In genomic region chr22:20916916-20917810, GRCh38 we compare ENCODE assay signal across 8 cellular contexts. TPM values are rescaled to one million over a fixed set of nuclear protein-coding genes. Genes with fewer than 3 reads are reported as not detected.
DNase-seq lines count a peak whose midpoint lies in the region; ATAC-seq and TF ChIP-seq lines count a peak whose summit lies in the region.

TSS of gene CRKL (plus strand) at chr22:20917407. CDS start at chr22:20917935, 528 bp downstream.

- H3K27me3 Mint-ChIP-seq in T-helper 1 cell treated with Interleukin-12 subunit alpha and Interleukin-12 subunit beta and Interleukin-4 antibody, amounts not matched to agents 30 μg/mL and 1 μg/mL, for 36 hours (ENCODE audit: low read depth): no peaks in the 10 kb centered on the region

- H3K27ac ChIP-seq in right atrium auricular region (peak within 1 kb of the TSS; percentile 91 to 98), uterus (peak within 1 kb of the TSS; percentile 91)

- peak within 1 kb of the TSS; percentile 97 for H3K4me3 Mint-ChIP-seq in T-helper 1 cell treated with Interleukin-12 subunit alpha and Interleukin-12 subunit beta and Interleukin-4 antibody, amounts not matched to agents 30 μg/mL and 1 μg/mL, for 36 hours

- H3K9me3 ChIP-seq in right atrium auricular region (no peaks in the 10 kb centered on the region), uterus (no peaks in the 10 kb centered on the region)

- TF ChIP-seq POLR2A in GM15510 (IDR thresholded peaks at IDR 0.05; ENCODE audit: borderline replicate concordance, extremely low read depth, insufficient read length): peak; percentile 85
- TF ChIP-seq POLR2A in uterus (IDR thresholded peaks at IDR 0.05): peak; percentile 96 to 98

- H3K4me3 ChIP-seq in right atrium auricular region (peak within 1 kb of the TSS; percentile 69 to 78), uterus (peak within 1 kb of the TSS; percentile 77 to 92)

- H3K4me1 ChIP-seq in right atrium auricular region: peaks cover 0 to 41% of the 10 kb centered on the region in 2 donors
- peaks cover 0 to 2% of the 10 kb centered on the region in 2 donors for H3K4me1 ChIP-seq in uterus

- ATAC-seq in HG02885 (IDR thresholded peaks at IDR 0.05; ENCODE audit: poor library complexity, unreplicated experiment): peak; percentile 95

- H3K36me3 Mint-ChIP-seq in T-helper 1 cell treated with Interleukin-12 subunit alpha and Interleukin-12 subunit beta and Interleukin-4 antibody, amounts not matched to agents 30 μg/mL and 1 μg/mL, for 36 hours (ENCODE audit: low read depth): peaks cover 22% of the 10 kb centered on the region

- H3K36me3 ChIP-seq in right atrium auricular region (no peaks in the 10 kb centered on the region), uterus (no peaks in the 10 kb centered on the region)

- peak within 1 kb of the TSS; percentile 89 for H3K27ac Mint-ChIP-seq in T-helper 1 cell treated with Interleukin-12 subunit alpha and Interleukin-12 subunit beta and Interleukin-4 antibody, amounts not matched to agents 30 μg/mL and 1 μg/mL, for 36 hours

- intact Hi-C loops in uterus (cut with DNase I; ENCODE audit: low total_unique reads): no loop called here

- DNase-seq in NCI-H1694 (lab: John Stamatoyannopoulos, UW) (peak; percentile 81), amygdala (lab: John Stamatoyannopoulos, UW) (peak; percentile 33 to 97 (median 93)), right atrium auricular region (ENCODE audit: low spot score) (peak; percentile 97), pulmonary artery endothelial cell (ENCODE audit: low read depth, low spot score) (peak; percentile 89), uterus (peak; percentile 95 to 98)

- peaks cover 26% of the 10 kb centered on the region for H3K4me1 Mint-ChIP-seq in T-helper 1 cell treated with Interleukin-12 subunit alpha and Interleukin-12 subunit beta and Interleukin-4 antibody, amounts not matched to agents 30 μg/mL and 1 μg/mL, for 36 hours (ENCODE audit: low read depth)

- no peaks in the 10 kb centered on the region for H3K9me3 Mint-ChIP-seq in T-helper 1 cell treated with Interleukin-12 subunit alpha and Interleukin-12 subunit beta and Interleukin-4 antibody, amounts not matched to agents 30 μg/mL and 1 μg/mL, for 36 hours

- peak; percentile 82 to 95 for TF ChIP-seq CTCF in right atrium auricular region (IDR thresholded peaks at IDR 0.05)
- peak; percentile 91 to 97 (median 95) for TF ChIP-seq CTCF in uterus (IDR thresholded peaks at IDR 0.05)

- H3K27me3 ChIP-seq in right atrium auricular region (no peaks in the 10 kb centered on the region), uterus (no peaks in the 10 kb centered on the region)

RNA-seq across cellular contexts. Expression of gene CRKL, which starts in this region (rescaled TPM):
- total RNA-seq in right atrium auricular region (10 to 100 TPM; 46.7 to 53.7 TPM), pulmonary artery endothelial cell (45.7 and 58.2 TPM in 2 replicates), uterus (10 to 100 TPM; 29.4 to 74.2 (median 57.6) TPM)

Comparison
In these comparisons a context has a peak if more than half of its experiments do, and no peak if none do; other contexts are left out.
1. Peak in every context shown above with its lines: DNase-seq, ATAC-seq, H3K4me3 ChIP-seq and H3K27ac ChIP-seq.